Comparison of ENCODE assay signal across 11 cellular contexts in the genomic region with DNA sequence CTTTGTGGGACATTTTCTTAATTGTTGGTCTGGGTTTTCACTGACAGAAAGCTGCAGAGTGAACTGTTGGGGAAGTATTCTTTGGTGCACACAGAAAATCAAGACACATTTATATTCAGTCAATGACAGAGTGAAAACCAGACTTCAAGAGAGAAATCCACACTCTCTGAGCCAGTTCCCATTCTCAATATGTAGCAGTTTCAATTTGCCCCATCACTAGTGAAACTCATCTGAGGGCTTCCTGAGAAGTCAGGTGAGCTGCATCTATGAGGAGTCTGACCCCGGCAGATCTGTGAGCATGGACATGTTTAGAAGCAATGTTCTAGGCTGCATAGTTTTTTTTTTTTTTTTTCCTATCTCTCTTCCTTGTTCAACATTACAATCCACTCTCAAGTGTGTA.
DNase-seq lines count a peak whose midpoint lies in the region; ATAC-seq and TF ChIP-seq lines count a peak whose summit lies in the region.
"Had no signal": no experiment of that assay in that cellular context is flagged by ENCODE, and none has a peak within 500 bp of the region (broad histone marks: within the 10 kb centered on the region; RNA-seq: fewer than 3 reads in every experiment).

No MANE protein-coding gene starts in this region.

- CTCF ChIA-PET in CD8-positive, alpha-beta T cell (lab: Charles Lee), result no interaction called here

- peak overlapping the region; percentile 62 for H3K4me3 Mint-ChIP-seq in T-helper 2 cell treated with Interferon-gamma antibody and Interleukin-4, amounts not matched to agents 5 μg/mL and 100 μg/mL, for 36 hours
- H3K4me3 Mint-ChIP-seq in CD8-positive, alpha-beta T cell, result no peak overlapping the region

- no peaks in the 10 kb centered on the region for H3K27me3 ChIP-seq in CD8-positive, alpha-beta T cell (ENCODE audit: insufficient read depth, low read length)
- H3K27me3 ChIP-seq: heart left ventricle had no signal

- no peak for TF ChIP-seq CTCF in CD8-positive, alpha-beta T cell (IDR thresholded peaks at IDR 0.05)

- no peak overlapping the region for H3K27ac ChIP-seq in CD8-positive, alpha-beta T cell (ENCODE audit: low read depth, low read length)
- H3K27ac ChIP-seq: coronary artery, heart left ventricle had no signal

- ATAC-seq in GM18858 (IDR thresholded peaks at IDR 0.05; ENCODE audit: unreplicated experiment) (peak; percentile 89), GM19463 (IDR thresholded peaks at IDR 0.05; ENCODE audit: unreplicated experiment) (peak; percentile 81), HG02973 (IDR thresholded peaks at IDR 0.05; ENCODE audit: unreplicated experiment) (peak; percentile 82)
- ATAC-seq in CD8-positive, alpha-beta T cell, result no peak
- ATAC-seq: heart left ventricle had no signal

- H3K9me3 Mint-ChIP-seq in T-helper 2 cell treated with Interferon-gamma antibody and Interleukin-4, amounts not matched to agents 5 μg/mL and 100 μg/mL, for 36 hours, result peaks cover 12% of the 10 kb centered on the region
- no peaks in the 10 kb centered on the region for H3K9me3 Mint-ChIP-seq in CD8-positive, alpha-beta T cell

- H3K36me3 Mint-ChIP-seq in T-helper 2 cell treated with Interferon-gamma antibody and Interleukin-4, amounts not matched to agents 5 μg/mL and 100 μg/mL, for 36 hours (ENCODE audit: low read depth), result peaks cover 26% of the 10 kb centered on the region
- no peaks in the 10 kb centered on the region for H3K36me3 Mint-ChIP-seq in CD8-positive, alpha-beta T cell

- H3K27me3 Mint-ChIP-seq in T-helper 2 cell treated with Interferon-gamma antibody and Interleukin-4, amounts not matched to agents 5 μg/mL and 100 μg/mL, for 36 hours (ENCODE audit: low read depth), result no peaks in the 10 kb centered on the region
- no peaks in the 10 kb centered on the region for H3K27me3 Mint-ChIP-seq in CD8-positive, alpha-beta T cell (ENCODE audit: low read depth)

- H3K4me3 ChIP-seq in CD8-positive, alpha-beta T cell (ENCODE audit: low read depth, low read length), result no peak overlapping the region
- H3K4me3 ChIP-seq: coronary artery, heart left ventricle had no signal

- H3K36me3 ChIP-seq in CD8-positive, alpha-beta T cell (ENCODE audit: insufficient read depth, low read length), result no peaks in the 10 kb centered on the region
- H3K36me3 ChIP-seq: heart left ventricle had no signal

- intact Hi-C loops in CD8-positive, alpha-beta T cell (cut with DNase I, micrococcal nuclease), result no loop called here

- peak; percentile 30 for DNase-seq in T-helper 2 cell treated with Interferon-gamma antibody and Interleukin-4, amounts not matched to agents 5 μg/mL and 100 μg/mL, for 36 hours (ENCODE audit: low spot score)
- DNase-seq in NCI-H1694 treated with DMSO at 0.1 percent for 48 hours (lab: John Stamatoyannopoulos, UW) (no peak), NCI-H1417 treated with DMSO at 0.1 percent for 48 hours (lab: John Stamatoyannopoulos, UW) (no peak), retina (no peak)
- no peak for DNase-seq in CD8-positive, alpha-beta T cell
- DNase-seq: GDM1, heart left ventricle had no signal

- peaks cover 71% of the 10 kb centered on the region for H3K4me1 Mint-ChIP-seq in T-helper 2 cell treated with Interferon-gamma antibody and Interleukin-4, amounts not matched to agents 5 μg/mL and 100 μg/mL, for 36 hours (ENCODE audit: low read depth)
- peaks cover 28% of the 10 kb centered on the region for H3K4me1 Mint-ChIP-seq in CD8-positive, alpha-beta T cell (ENCODE audit: low read depth)

- peak overlapping the region; percentile 81 for H3K27ac Mint-ChIP-seq in T-helper 2 cell treated with Interferon-gamma antibody and Interleukin-4, amounts not matched to agents 5 μg/mL and 100 μg/mL, for 36 hours
- no peak overlapping the region for H3K27ac Mint-ChIP-seq in CD8-positive, alpha-beta T cell

- no peaks in the 10 kb centered on the region for H3K9me3 ChIP-seq in CD8-positive, alpha-beta T cell (ENCODE audit: low read length)
- H3K9me3 ChIP-seq: heart left ventricle had no signal

- POLR2A ChIA-PET in CD8-positive, alpha-beta T cell (lab: Charles Lee), result no interaction called here

- peaks cover 20% of the 10 kb centered on the region for H3K4me1 ChIP-seq in CD8-positive, alpha-beta T cell (ENCODE audit: insufficient read depth, low read length)
